In genomic region chr1:23559136-23559984, GRCh38 we compare ENCODE assay signal across 8 cellular contexts. TPM values are rescaled to one million over a fixed set of nuclear protein-coding genes. Genes with fewer than 3 reads are reported as not detected.
DNase-seq lines count a peak whose midpoint lies in the region; ATAC-seq and TF ChIP-seq lines count a peak whose summit lies in the region.

ID3 (minus strand) TSS chr1:23559501; CDS start chr1:23559426, 75 bp downstream.

- H3K4me3 ChIP-seq in dorsolateral prefrontal cortex (peak within 1 kb of the TSS; percentile 54 to 95 (median 71)), lower leg skin (ENCODE audit: low read depth, poor library complexity, severe bottlenecking) (peak within 1 kb of the TSS; percentile 77)

- intact Hi-C loops in dorsolateral prefrontal cortex (cut with DNase I): no loop called here
- intact Hi-C loops in lower leg skin (cut with DNase I; ENCODE audit: low total_unique reads): loop anchor here (5.0 kb wide), 1 partner anchor 33 kb away; no protein-coding TSS in a partner anchor

- peaks cover 0 to 47% (median 7%) of the 10 kb centered on the region in 45 donors for H3K27me3 ChIP-seq in dorsolateral prefrontal cortex

- DNase-seq in NCI-H748 (lab: John Stamatoyannopoulos, UW; ENCODE audit: unreplicated experiment): peak; percentile 93
- DNase-seq in activated CD4-positive, alpha-beta T cell treated with anti-CD3 and anti-CD28 coated beads, Interleukin-2, amount 50 U/mL, for 48 hours: peak; percentile 97
- DNase-seq in dorsolateral prefrontal cortex: peak; percentile 49 to 93 (median 88)
- DNase-seq in lower leg skin (ENCODE audit: low spot score in 2 of 2): peak; percentile 97 to 100
- peak; percentile 84 to 93 for DNase-seq in stimulated activated CD4-positive, alpha-beta T cell treated with anti-CD3 and anti-CD28 coated beads, Interleukin-4, amount 100 ng/mL, for 48 hours (ENCODE audit: low read depth in 2 of 2)

- peak; percentile 55 for ATAC-seq in GM19328 (IDR thresholded peaks at IDR 0.05; ENCODE audit: unreplicated experiment)
- ATAC-seq in HG03520 (IDR thresholded peaks at IDR 0.05; ENCODE audit: unreplicated experiment): peak; percentile 46

- H3K27ac ChIP-seq in C4-2B (peak within 1 kb of the TSS; percentile 99), dorsolateral prefrontal cortex (peak within 1 kb of the TSS; percentile 53 to 96 (median 91))

- WGBS in lower leg skin, 2 donors: 0 to 1% methylated on average over 20 to 32 of the region's 57 CpGs

- TF ChIP-seq CTCF in C4-2B (conservative IDR thresholded peaks at IDR 0.05) (no peak), dorsolateral prefrontal cortex (IDR thresholded peaks at IDR 0.05 in 54 of 56, conservative IDR thresholded peaks at IDR 0.05 in 2 of 56; ENCODE audit: low read depth in 1 of 56, partially characterized antibody in 56 of 56) (peak in 32 of 56 donors; percentile 2 to 51 (median 20)), lower leg skin (IDR thresholded peaks at IDR 0.05) (no peak)

- TF ChIP-seq POLR2A in lower leg skin (IDR thresholded peaks at IDR 0.05): peak in 1 of 2 donors; percentile 62

RNA-seq across cellular contexts. Expression of gene ID3, which starts in this region (rescaled TPM):
- total RNA-seq in dorsolateral prefrontal cortex (100 to 1,000 TPM in 13 of 120 experiments, 10 to 100 TPM in 107; 20.5 to 247 (median 59.8) TPM), lower leg skin (100 to 1,000 TPM in 3 of 4 donors, 10 to 100 TPM in 1; 81.2 to 209 (median 122) TPM)

Comparison
In these comparisons a context has a peak if more than half of its experiments do, and no peak if none do; other contexts are left out.
1. Peak in every context shown above with its lines: DNase-seq, ATAC-seq, H3K4me3 ChIP-seq and H3K27ac ChIP-seq.
2. CTCF ChIP-seq: peak in dorsolateral prefrontal cortex (32 of 56); none in C4-2B (single experiment) and lower leg skin (0 of 3).